In genomic region chr1:186046437-186047233, GRCh38 we compare ENCODE assay signal across 2 cellular contexts.
TF ChIP-seq lines count a peak whose summit lies in the region.

No MANE protein-coding gene starts in this region.

TF ChIP-seq in GM23338, 12 proteins besides CTCF, POLR2A, EP300 and RAD21 (continued from another document):
- TF ChIP-seq ZNF462 (CRISPR knock-in tag; IDR thresholded peaks at IDR 0.05) (no peak), ETS1 (IDR thresholded peaks at IDR 0.05) (no peak), JUNB (IDR thresholded peaks at IDR 0.05; ENCODE audit: unreplicated experiment) (no peak), REST (IDR thresholded peaks at IDR 0.05; ENCODE audit: unreplicated experiment) (no peak), EZH2phosphoT487 (IDR thresholded peaks at IDR 0.05; ENCODE audit: unreplicated experiment) (no peak), NANOG (IDR thresholded peaks at IDR 0.05; ENCODE audit: borderline replicate concordance) (no peak), STAT1 (IDR thresholded peaks at IDR 0.05; ENCODE audit: unreplicated experiment) (no peak)

TF ChIP-seq in K562, 482 proteins besides CTCF, POLR2A, EP300 and RAD21 (continued from another document and continues in another):
- TF ChIP-seq CREB3L1 (IDR thresholded peaks at IDR 0.05; ENCODE audit: borderline replicate concordance, low read depth) = no peak
- no peak for TF ChIP-seq GTF2F1 (IDR thresholded peaks at IDR 0.05; ENCODE audit: low read depth, low read length)
- TF ChIP-seq PURB (CRISPR knock-in tag; IDR thresholded peaks at IDR 0.05; ENCODE audit: low read depth) = no peak
- no peak for TF ChIP-seq BRD9 (IDR thresholded peaks at IDR 0.05; ENCODE audit: low read depth, partially characterized antibody)
- TF ChIP-seq SMAD4 (CRISPR knock-in tag; conservative IDR thresholded peaks at IDR 0.05) = 0 out of 2 replicates have a peak, but pooled peaks have one; percentile 32
- TF ChIP-seq ZNF12 (CRISPR knock-in tag; IDR thresholded peaks at IDR 0.05) = no peak
- TF ChIP-seq ZBTB8A (IDR thresholded peaks at IDR 0.05; ENCODE audit: partially characterized antibody) = no peak
- TF ChIP-seq TCF7 (IDR thresholded peaks at IDR 0.05; ENCODE audit: borderline replicate concordance) = no peak
- TF ChIP-seq HIVEP1 (CRISPR knock-in tag; IDR thresholded peaks at IDR 0.05) = no peak
- no peak for TF ChIP-seq RBBP5 (IDR thresholded peaks at IDR 0.05; ENCODE audit: borderline replicate concordance, insufficient read depth, low read length, poor library complexity, severe bottlenecking)
- TF ChIP-seq ASH1L (IDR thresholded peaks at IDR 0.05; ENCODE audit: borderline replicate concordance, low read depth, partially characterized antibody) = no peak
- no peak for TF ChIP-seq SIN3B (IDR thresholded peaks at IDR 0.05; ENCODE audit: low read depth)
- TF ChIP-seq EGR1 (conservative IDR thresholded peaks at IDR 0.05) = 0 out of 2 replicates have a peak, but pooled peaks have one; percentile 14
- peak; percentile 85 for TF ChIP-seq GATA2 (CRISPR knock-in tag; IDR thresholded peaks at IDR 0.05)
- TF ChIP-seq ZZZ3 (IDR thresholded peaks at IDR 0.05) = no peak
- TF ChIP-seq HNRNPH1 (optimal IDR thresholded peaks at IDR 0.05; ENCODE audit: low read depth, low read length) = no peak
- peak in 1 of 2 experiments; percentile 18 for TF ChIP-seq NCOA2 (IDR thresholded peaks at IDR 0.05; ENCODE audit: partially characterized antibody in 2 of 2)
- TF ChIP-seq TBP (optimal IDR thresholded peaks at IDR 0.05; ENCODE audit: low read depth, low read length) = no peak
- no peak for TF ChIP-seq SIN3A (IDR thresholded peaks at IDR 0.05; ENCODE audit: borderline replicate concordance in 2 of 2, control insufficient read depth in 1 of 2, low read depth in 2 of 2, low read length in 2 of 2)
- no peak for TF ChIP-seq PHF8 (IDR thresholded peaks at IDR 0.05; ENCODE audit: borderline replicate concordance, low read length)
- TF ChIP-seq ZNF551 (CRISPR knock-in tag; IDR thresholded peaks at IDR 0.05) = no peak
- TF ChIP-seq HINFP (tag; conservative IDR thresholded peaks at IDR 0.05; ENCODE audit: low read depth) = no peak
- TF ChIP-seq HMG20A (CRISPR knock-in tag; conservative IDR thresholded peaks at IDR 0.05) = no peak
- peak; percentile 65; the same call in 1 of the 2 replicates for TF ChIP-seq MYNN (IDR thresholded peaks at IDR 0.05)
- no peak for TF ChIP-seq MYNN (CRISPR knock-in tag; IDR thresholded peaks at IDR 0.05)
- TF ChIP-seq PML (IDR thresholded peaks at IDR 0.05; ENCODE audit: low read length) = peak; percentile 85
- no peak for TF ChIP-seq ARID3B (CRISPR knock-in tag; IDR thresholded peaks at IDR 0.05; ENCODE audit: borderline replicate concordance)
- no peak for TF ChIP-seq E4F1 (CRISPR knock-in tag; IDR thresholded peaks at IDR 0.05; ENCODE audit: borderline replicate concordance)
- TF ChIP-seq MLLT1 (IDR thresholded peaks at IDR 0.05) = no peak
- TF ChIP-seq OTX1 (CRISPR knock-in tag; IDR thresholded peaks at IDR 0.05) = no peak
- no peak for TF ChIP-seq GTF2E2 (tag; IDR thresholded peaks at IDR 0.05)
- TF ChIP-seq SMARCE1 (IDR thresholded peaks at IDR 0.05) = peak; percentile 91
- TF ChIP-seq MXI1 (IDR thresholded peaks at IDR 0.05; ENCODE audit: low read depth, low read length) = no peak
- no peak for TF ChIP-seq ZBTB33 (CRISPR knock-in tag; IDR thresholded peaks at IDR 0.05)
- no peak for TF ChIP-seq E2F3 (CRISPR knock-in tag; IDR thresholded peaks at IDR 0.05)
- no peak for TF ChIP-seq HMGXB4 (CRISPR knock-in tag; IDR thresholded peaks at IDR 0.05)
- no peak for TF ChIP-seq ZC3H11A (IDR thresholded peaks at IDR 0.05; ENCODE audit: low read depth, low read length)
- TF ChIP-seq ESRRB (CRISPR knock-in tag; IDR thresholded peaks at IDR 0.05; ENCODE audit: borderline replicate concordance) = no peak
- no peak for TF ChIP-seq STAG1 (CRISPR knock-in tag; IDR thresholded peaks at IDR 0.05; ENCODE audit: borderline replicate concordance)
- no peak for TF ChIP-seq IRF1 (CRISPR knock-in tag; IDR thresholded peaks at IDR 0.05; ENCODE audit: borderline replicate concordance)
- TF ChIP-seq KHSRP (IDR thresholded peaks at IDR 0.05) = no peak
- no peak for TF ChIP-seq SRSF1 (IDR thresholded peaks at IDR 0.05; ENCODE audit: low read depth, low read length)
- TF ChIP-seq MBD1 (CRISPR knock-in tag; IDR thresholded peaks at IDR 0.05) = no peak
- TF ChIP-seq WHSC1 (IDR thresholded peaks at IDR 0.05; ENCODE audit: low read length) = no peak
- no peak for TF ChIP-seq RNF2 (IDR thresholded peaks at IDR 0.05)
- TF ChIP-seq CHD1 (IDR thresholded peaks at IDR 0.05; ENCODE audit: low read length) = no peak
- no peak for TF ChIP-seq ZNF212 (CRISPR knock-in tag; IDR thresholded peaks at IDR 0.05)
- TF ChIP-seq CTBP1 (IDR thresholded peaks at IDR 0.05; ENCODE audit: borderline replicate concordance) = no peak; the same call in 1 of the 2 replicates
- no peak for TF ChIP-seq SRSF3 (IDR thresholded peaks at IDR 0.05; ENCODE audit: insufficient read depth, low read length)
- TF ChIP-seq THRA (IDR thresholded peaks at IDR 0.05) = no peak
- no peak for TF ChIP-seq CEBPG (CRISPR knock-in tag; IDR thresholded peaks at IDR 0.05)
- TF ChIP-seq CEBPG (tag; conservative IDR thresholded peaks at IDR 0.05 in 1 of 2, IDR thresholded peaks at IDR 0.05 in 1 of 2) = no peak
- TF ChIP-seq CBFA2T2 (conservative IDR thresholded peaks at IDR 0.05) = peak; percentile 96
- no peak for TF ChIP-seq ZNF785 (CRISPR knock-in tag; IDR thresholded peaks at IDR 0.05)
